16 cellular contexts compared by ENCODE assay signal in genomic region chr1:222912730-222913129, GRCh38.
"Had no signal": no experiment of that assay in that cellular context is flagged by ENCODE, and none has a peak within 500 bp of the region (broad histone marks: within the 10 kb centered on the region; RNA-seq: fewer than 3 reads in every experiment).

No MANE protein-coding gene starts in this region.

- ATAC-seq: activated naive CD4-positive, alpha-beta T cell treated with anti-CD3 and anti-CD28 coated beads, Interleukin-2, amount 50 U/mL, for 72 hours; foreskin keratinocyte; stimulated activated naive CD8-positive, alpha-beta T cell treated with anti-CD3 and anti-CD28 coated beads, Interleukin-15, Interleukin-2, amounts not matched to agents 100 U/mL and 50 U/mL, for 24 hours; T-helper 17 cell; upper lobe of right lung had no signal

- H3K27me3 ChIP-seq: colonic mucosa, foreskin keratinocyte, sigmoid colon, upper lobe of right lung had no signal

- H3K27ac ChIP-seq: colonic mucosa, foreskin keratinocyte, left ventricle myocardium inferior, sigmoid colon, upper lobe of right lung had no signal

- H3K4me1 ChIP-seq: colonic mucosa, foreskin keratinocyte had no signal

- H3K9me3 ChIP-seq: colonic mucosa had no signal

- FAIRE-seq: keratinocyte had no signal

- DNase-seq: activated CD4-positive, alpha-beta T cell treated with anti-CD3 and anti-CD28 coated beads, Interleukin-2, amount 50 U/mL, for 1 hour; activated CD4-positive, CD25-positive, alpha-beta regulatory T cell; activated effector memory CD4-positive, alpha-beta T cell treated with anti-CD3 and anti-CD28 coated beads, Interleukin-2, amount 50 U/mL, for 16 hours; activated T-cell treated with anti-CD3 and anti-CD28 coated beads, Interleukin-2, amount 50 U/mL, for 24 hours; anterior cingulate cortex; colonic mucosa; foreskin keratinocyte; left ventricle myocardium inferior; sigmoid colon; stimulated activated CD4-positive, alpha-beta T cell treated with anti-CD3 and anti-CD28 coated beads, Interleukin-4, amount 100 ng/mL, for 1 hour; stimulated activated CD8-positive, alpha-beta memory T cell treated with anti-CD3 and anti-CD28 coated beads, Interleukin-4, amount 100 ng/mL, for 48 hours; stimulated activated naive CD8-positive, alpha-beta T cell treated with anti-CD3 and anti-CD28 coated beads, Interleukin-15, Interleukin-2, amounts not matched to agents 100 U/mL and 50 U/mL, for 24 hours; T-helper 17 cell; upper lobe of right lung had no signal

- H3K4me3 ChIP-seq: colonic mucosa, left ventricle myocardium inferior, sigmoid colon, upper lobe of right lung had no signal

- H3K36me3 ChIP-seq: colonic mucosa, sigmoid colon, upper lobe of right lung had no signal
